In genomic region chr1:19596719-19597462, GRCh38 we compare ENCODE assay signal across 8 cellular contexts. TPM values are rescaled to one million over a fixed set of nuclear protein-coding genes. Genes with fewer than 3 reads are reported as not detected.
DNase-seq lines count a peak whose midpoint lies in the region; ATAC-seq, FAIRE-seq and TF ChIP-seq lines count a peak whose summit lies in the region.

No MANE protein-coding gene starts in this region.

- DNase-seq in NCI-H187 treated with DMSO at 0.1 percent for 48 hours (lab: John Stamatoyannopoulos, UW), result peak; percentile 92
- DNase-seq in T-helper 2 cell treated with Interferon-gamma antibody and Interleukin-4, amounts not matched to agents 5 μg/mL and 100 μg/mL, for 36 hours (ENCODE audit: low spot score), result peak; percentile 99
- DNase-seq in ascending aorta (ENCODE audit: low spot score in 2 of 2), result peak; percentile 89 to 99
- DNase-seq in right cardiac atrium, result peak; percentile 98
- DNase-seq in psoas muscle, result peak; percentile 95 to 97
- peak; percentile 98 for DNase-seq in urothelium cell line (ENCODE audit: low spot score)

- peaks cover 3 to 31% of the 10 kb centered on the region in 2 donors for H3K4me1 ChIP-seq in ascending aorta
- no peaks in the 10 kb centered on the region for H3K4me1 ChIP-seq in right cardiac atrium (ENCODE audit: control insufficient read depth, insufficient read depth, low read length)
- H3K4me1 ChIP-seq in psoas muscle, result peaks cover 30% of the 10 kb centered on the region

- H3K27ac ChIP-seq in ascending aorta (peak overlapping the region; percentile 80 to 91), right cardiac atrium (ENCODE audit: low read length) (peak overlapping the region; percentile 99), psoas muscle (peak overlapping the region; percentile 90)

- H3K27me3 Mint-ChIP-seq in T-helper 2 cell treated with Interferon-gamma antibody and Interleukin-4, amounts not matched to agents 5 μg/mL and 100 μg/mL, for 36 hours (ENCODE audit: low read depth), result peaks cover 4% of the 10 kb centered on the region

- no peaks in the 10 kb centered on the region for H3K9me3 ChIP-seq in ascending aorta
- H3K9me3 ChIP-seq in right cardiac atrium (ENCODE audit: control insufficient read depth, low read length), result no peaks in the 10 kb centered on the region
- no peaks in the 10 kb centered on the region for H3K9me3 ChIP-seq in psoas muscle

- peak; percentile 85 for TF ChIP-seq POLR2A in GM18505 (IDR thresholded peaks at IDR 0.05; ENCODE audit: borderline replicate concordance, extremely low read depth, insufficient read depth, insufficient read length)

- peak overlapping the region; percentile 92 for H3K4me3 Mint-ChIP-seq in T-helper 2 cell treated with Interferon-gamma antibody and Interleukin-4, amounts not matched to agents 5 μg/mL and 100 μg/mL, for 36 hours

- intact Hi-C loops in ascending aorta (cut with DNase I), result loop anchor here (1.0 to 5.0 kb wide), 4 partner anchors 34 to 210 kb away; partner anchors contain the start of genes CAPZB and NBL1
- intact Hi-C loops in right cardiac atrium (cut with DNase I), result loop anchor here in 3 of 4 donors (5.0 to 10.0 kb wide), 4 partner anchors 45 to 112 kb away; partner anchors contain the start of genes CAPZB (in 2 of the 3) and NBL1 (in 2 of the 3)
- intact Hi-C loops in psoas muscle (cut with DNase I), result loop anchor here in 1 of 2 donors (5.0 kb wide), 1 partner anchor 110 kb away; the partner anchor contains the start of gene CAPZB

- H3K36me3 ChIP-seq in ascending aorta (no peaks in the 10 kb centered on the region), psoas muscle (ENCODE audit: insufficient read depth in 1 of 2, low read depth in 1 of 2) (peaks cover 0 to 11% of the 10 kb centered on the region in 2 donors)

- peak; percentile 88 for ATAC-seq in GM18505 (IDR thresholded peaks at IDR 0.05; ENCODE audit: unreplicated experiment)
- peak; percentile 87 for ATAC-seq in HG02970 (IDR thresholded peaks at IDR 0.05; ENCODE audit: low FRiP score, unreplicated experiment)
- peak; percentile 92 to 96 for ATAC-seq in right cardiac atrium
- peak; percentile 96 to 99 (median 97) for ATAC-seq in psoas muscle

- H3K27ac Mint-ChIP-seq in T-helper 2 cell treated with Interferon-gamma antibody and Interleukin-4, amounts not matched to agents 5 μg/mL and 100 μg/mL, for 36 hours, result peak overlapping the region; percentile 99

- peaks cover 40% of the 10 kb centered on the region for H3K4me1 Mint-ChIP-seq in T-helper 2 cell treated with Interferon-gamma antibody and Interleukin-4, amounts not matched to agents 5 μg/mL and 100 μg/mL, for 36 hours (ENCODE audit: low read depth)

- TF ChIP-seq CTCF in ascending aorta (IDR thresholded peaks at IDR 0.05) (no peak), psoas muscle (IDR thresholded peaks at IDR 0.05) (no peak)

- no peaks in the 10 kb centered on the region for H3K9me3 Mint-ChIP-seq in T-helper 2 cell treated with Interferon-gamma antibody and Interleukin-4, amounts not matched to agents 5 μg/mL and 100 μg/mL, for 36 hours

- H3K36me3 Mint-ChIP-seq in T-helper 2 cell treated with Interferon-gamma antibody and Interleukin-4, amounts not matched to agents 5 μg/mL and 100 μg/mL, for 36 hours (ENCODE audit: low read depth), result peaks cover 28% of the 10 kb centered on the region

- no peak for FAIRE-seq in urothelium cell line (lab: Jason Lieb, UNC)

- WGBS in right cardiac atrium, result under 1% methylated on average over 60 of the region's 60 CpGs
- WGBS in psoas muscle, 3 donors, result 0 to 1% (median 0%) methylated on average over 52 to 60 of the region's 60 CpGs

- H3K27me3 ChIP-seq in ascending aorta, result no peaks in the 10 kb centered on the region
- H3K27me3 ChIP-seq in right cardiac atrium (ENCODE audit: control insufficient read depth, insufficient read depth), result no peaks in the 10 kb centered on the region
- no peaks in the 10 kb centered on the region for H3K27me3 ChIP-seq in psoas muscle (ENCODE audit: insufficient read depth in 3 of 3, low read length in 2 of 3)

- H3K4me3 ChIP-seq in ascending aorta (peak overlapping the region; percentile 69 to 73), right cardiac atrium (ENCODE audit: low read length) (peak overlapping the region; percentile 98), psoas muscle (peak overlapping the region; percentile 83)

RNA-seq across cellular contexts. Expression of gene NBL1, which starts 47.2 kb away (rescaled TPM):
- total RNA-seq in ascending aorta (157 TPM), right cardiac atrium (10 to 100 TPM; 40.7 to 64.8 (median 46.1) TPM), psoas muscle (10 to 100 TPM; 11.8 to 22.8 (median 16.0) TPM)
- polyA plus RNA-seq in right cardiac atrium (45.7 TPM), psoas muscle (10 to 100 TPM; 12.4 to 15.1 (median 13.0) TPM)

Comparison
In these comparisons a context has a peak if more than half of its experiments do, and no peak if none do; other contexts are left out.
1. Peak in every context shown above with its lines: DNase-seq, ATAC-seq, H3K4me3 ChIP-seq and H3K27ac ChIP-seq.